In the genomic region with DNA sequence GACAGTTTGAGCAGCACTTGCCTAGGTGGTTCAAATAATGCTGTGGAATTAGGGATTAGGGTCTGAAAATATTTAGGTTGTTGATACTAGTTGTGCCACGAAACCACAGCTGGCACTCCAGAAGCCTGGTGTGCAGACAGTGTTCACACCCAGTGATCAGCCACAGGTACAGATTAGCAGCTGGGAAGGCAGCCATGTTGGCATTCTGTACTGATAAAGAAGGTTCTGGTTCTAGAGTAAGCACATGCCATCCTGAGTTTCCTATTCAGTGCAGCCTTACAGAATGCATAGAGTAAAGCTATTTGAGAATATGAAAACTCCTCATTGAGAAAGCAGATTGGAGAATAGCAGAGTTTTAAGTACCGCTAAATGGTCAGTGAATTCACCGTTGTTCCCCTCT, we compare ENCODE assay signal across 26 cellular contexts. TPM values are rescaled to one million over a fixed set of nuclear protein-coding genes. Genes with fewer than 3 reads are reported as not detected.
DNase-seq lines count a peak whose midpoint lies in the region; ATAC-seq and TF ChIP-seq lines count a peak whose summit lies in the region.
"Had no signal": no experiment of that assay in that cellular context is flagged by ENCODE, and none has a peak within 500 bp of the region (broad histone marks: within the 10 kb centered on the region; RNA-seq: fewer than 3 reads in every experiment).

No MANE protein-coding gene starts in this region.

- H3K9me3 ChIP-seq in heart left ventricle (peaks cover 0 to 7% (median 0%) of the 10 kb centered on the region in 12 donors), Loucy (ENCODE audit: insufficient read depth, low read depth, low read length) (no peaks in the 10 kb centered on the region)
- H3K9me3 ChIP-seq: A549, BE2C had no signal

- H3K9me2 ChIP-seq in Loucy (replicated peaks; ENCODE audit: low read depth, low read length), result no peaks in the 10 kb centered on the region

- peak; percentile 58 to 85 (median 80) for ATAC-seq in heart left ventricle
- ATAC-seq: A549, GM23338, HCT116 had no signal

- H3K27me3 ChIP-seq in heart left ventricle (no peaks in the 10 kb centered on the region), Loucy (ENCODE audit: insufficient read depth, low read length, poor library complexity, severe bottlenecking) (no peaks in the 10 kb centered on the region)
- H3K27me3 ChIP-seq: BE2C; BLaER1 treated with 17β-estradiol and CSF1 and Interleukin-3, amounts not matched to agents 10 nM and 100 nM had no signal

- H3K27ac ChIP-seq in heart left ventricle, result no peak overlapping the region
- H3K27ac ChIP-seq: A549; BLaER1 treated with 17β-estradiol and CSF1 and Interleukin-3, amounts not matched to agents 10 nM and 100 nM had no signal

- WGBS in heart left ventricle, 4 donors, result 81 to 91% (median 83%) methylated on average over 3 of the region's 3 CpGs

- no peaks in the 10 kb centered on the region for H3F3A ChIP-seq in Loucy (ENCODE audit: low read depth)

- H3K79me2 ChIP-seq in Loucy (ENCODE audit: insufficient read depth, low read length), result no peaks in the 10 kb centered on the region

- TF ChIP-seq CTCF in heart left ventricle (IDR thresholded peaks at IDR 0.05) (no peak), Loucy (conservative IDR thresholded peaks at IDR 0.05; ENCODE audit: low read length) (no peak), endothelial cell (IDR thresholded peaks at IDR 0.05; ENCODE audit: unreplicated experiment) (no peak)

- H2AFZ ChIP-seq in Loucy (ENCODE audit: low read length), result no peak overlapping the region
- H2AFZ ChIP-seq: GM23338 had no signal

- no peaks in the 10 kb centered on the region for H3K9me3 Mint-ChIP-seq in activated CD4-positive, alpha-beta T cell treated with anti-CD3 and anti-CD28 coated beads, Interleukin-2, amount 10 ng/mL, durations not matched to agents 24 days and 14 days
- H3K9me3 Mint-ChIP-seq in endothelial cell (ENCODE audit: unreplicated experiment), result no peaks in the 10 kb centered on the region
- H3K9me3 Mint-ChIP-seq: GM23338, H9 had no signal

- H3K4me2 ChIP-seq in Loucy (ENCODE audit: low read depth, low read length, poor library complexity, severe bottlenecking), result peak overlapping the region; percentile 42
- H3K4me2 ChIP-seq: A549; BLaER1 treated with 17β-estradiol and CSF1 and Interleukin-3, amounts not matched to agents 10 nM and 100 nM; GM23338 had no signal

- no peak overlapping the region for H3K4me3 Mint-ChIP-seq in activated CD4-positive, alpha-beta T cell treated with anti-CD3 and anti-CD28 coated beads, Interleukin-2, amount 10 ng/mL, durations not matched to agents 24 days and 14 days
- H3K4me3 Mint-ChIP-seq in endothelial cell (ENCODE audit: unreplicated experiment), result no peak overlapping the region
- H3K4me3 Mint-ChIP-seq: CD14-positive monocyte; CD4-positive, alpha-beta T cell; CD8-positive, alpha-beta memory T cell; GM23338; H9 had no signal

- peaks cover 51% of the 10 kb centered on the region for H3K36me3 Mint-ChIP-seq in activated CD4-positive, alpha-beta T cell treated with anti-CD3 and anti-CD28 coated beads, Interleukin-2, amount 10 ng/mL, durations not matched to agents 24 days and 14 days (ENCODE audit: low read depth)
- peaks cover 34% of the 10 kb centered on the region for H3K36me3 Mint-ChIP-seq in endothelial cell (ENCODE audit: low read depth, unreplicated experiment)

- no peak overlapping the region for H3K9ac ChIP-seq in Loucy (ENCODE audit: low read depth, low read length, poor library complexity, severe bottlenecking)
- H3K9ac ChIP-seq: BLaER1 treated with 17β-estradiol and CSF1 and Interleukin-3, amounts not matched to agents 10 nM and 100 nM had no signal

- TF ChIP-seq POLR2A in heart left ventricle (IDR thresholded peaks at IDR 0.05), result no peak

- intact Hi-C loops in activated CD4-positive, alpha-beta T cell treated with anti-CD3 and anti-CD28 coated beads, Interleukin-2, amount 10 ng/mL, durations not matched to agents 24 days and 14 days (cut with micrococcal nuclease), result no loop called here
- intact Hi-C loops in heart left ventricle (cut with DNase I), result no loop called here
- intact Hi-C loops in cardiac septum (cut with DNase I), result no loop called here

- DNase-seq in activated CD4-positive, alpha-beta T cell treated with anti-CD3 and anti-CD28 coated beads, Interleukin-2, amount 10 ng/mL, durations not matched to agents 24 days and 14 days, result peak; percentile 24
- no peak for DNase-seq in activated CD4-positive, alpha-beta T cell treated with anti-CD3 and anti-CD28 coated beads, Interleukin-2, amount 50 U/mL, for 48 hours
- DNase-seq in heart left ventricle (no peak), cardiac septum (ENCODE audit: low spot score) (no peak), endothelial cell (ENCODE audit: low spot score) (no peak), D341Med (ENCODE audit: low spot score) (no peak)
- no peak for DNase-seq in activated naive CD4-positive, alpha-beta T cell treated with anti-CD3 and anti-CD28 coated beads, Interleukin-2, amount 50 U/mL, for 16 hours
- DNase-seq: 8988T; ACHN; AML-193; BE2C; CD4-positive, alpha-beta T cell; CD8-positive, alpha-beta memory T cell; DMS53; DMS79 treated with DMSO at 0.1 percent for 48 hours; GF-D8; H9 had no signal

- H3K4me1 Mint-ChIP-seq in activated CD4-positive, alpha-beta T cell treated with anti-CD3 and anti-CD28 coated beads, Interleukin-2, amount 10 ng/mL, durations not matched to agents 24 days and 14 days, result peaks cover 8% of the 10 kb centered on the region
- peaks cover 34% of the 10 kb centered on the region for H3K4me1 Mint-ChIP-seq in endothelial cell (ENCODE audit: unreplicated experiment)
- H3K4me1 Mint-ChIP-seq: CD14-positive monocyte, GM23338, H9 had no signal

- no peaks in the 10 kb centered on the region for H3K27me3 Mint-ChIP-seq in activated CD4-positive, alpha-beta T cell treated with anti-CD3 and anti-CD28 coated beads, Interleukin-2, amount 10 ng/mL, durations not matched to agents 24 days and 14 days
- H3K27me3 Mint-ChIP-seq in endothelial cell (ENCODE audit: unreplicated experiment), result peaks cover 3% of the 10 kb centered on the region
- H3K27me3 Mint-ChIP-seq: CD4-positive, alpha-beta T cell; CD8-positive, alpha-beta memory T cell had no signal

- H3K36me3 ChIP-seq in heart left ventricle (peaks cover 0 to 73% (median 34%) of the 10 kb centered on the region in 9 donors), Loucy (ENCODE audit: insufficient read depth, low read length) (peaks cover 33% of the 10 kb centered on the region; the same call in 1 of the 2 replicates)
- H3K36me3 ChIP-seq: BE2C had no signal

- H3K4me3 ChIP-seq in heart left ventricle (no peak overlapping the region), Loucy (ENCODE audit: low read length, poor library complexity, severe bottlenecking) (no peak overlapping the region)
- H3K4me3 ChIP-seq: A549; BLaER1 treated with 17β-estradiol and CSF1 and Interleukin-3, amounts not matched to agents 10 nM and 100 nM; GM23338 had no signal

- H3K27ac Mint-ChIP-seq in activated CD4-positive, alpha-beta T cell treated with anti-CD3 and anti-CD28 coated beads, Interleukin-2, amount 10 ng/mL, durations not matched to agents 24 days and 14 days, result no peak overlapping the region
- H3K27ac Mint-ChIP-seq in endothelial cell (ENCODE audit: unreplicated experiment), result peak overlapping the region; percentile 28
- H3K27ac Mint-ChIP-seq: CD14-positive monocyte; CD4-positive, alpha-beta T cell; CD8-positive, alpha-beta memory T cell; GM23338; H9 had no signal

- H4K20me1 ChIP-seq in Loucy (ENCODE audit: insufficient read depth, low read length, poor library complexity, severe bottlenecking), result no peaks in the 10 kb centered on the region

- H3K4me1 ChIP-seq in heart left ventricle (peaks cover 0 to 17% (median 0%) of the 10 kb centered on the region in 12 donors), Loucy (ENCODE audit: insufficient read depth, low read length, poor library complexity, severe bottlenecking) (peaks cover 9% of the 10 kb centered on the region)
- H3K4me1 ChIP-seq: BE2C had no signal

RNA-seq across cellular contexts. Expression of gene TMEM74B, which starts 30.0 kb away (rescaled TPM):
- 1.6 and 1.9 TPM in 2 replicates for total RNA-seq in activated CD4-positive, alpha-beta T cell treated with anti-CD3 and anti-CD28 coated beads, Interleukin-2, amount 10 ng/mL, durations not matched to agents 24 days and 14 days
- 1 to 10 TPM in 8 of 9 donors, under 1 TPM in 1; 0.69 to 5.6 (median 1.9) TPM for total RNA-seq in heart left ventricle
- 1 to 10 TPM in 1 of 2 donors, under 1 TPM in 1; 0.55 to 6.6 TPM for polyA plus RNA-seq in heart left ventricle
- 2.7 TPM for total RNA-seq in cardiac septum
- 35.4 TPM for total RNA-seq in endothelial cell (ENCODE audit: unreplicated experiment)
- total RNA-seq: G401 had no signal
- polyA plus RNA-seq: CD14-positive monocyte; CD8-positive, alpha-beta memory T cell had no signal

RNA-seq across cellular contexts. Expression of gene PSMF1, which starts 36.3 kb away (rescaled TPM):
- 168 and 172 TPM in 2 replicates for total RNA-seq in activated CD4-positive, alpha-beta T cell treated with anti-CD3 and anti-CD28 coated beads, Interleukin-2, amount 10 ng/mL, durations not matched to agents 24 days and 14 days
- total RNA-seq in heart left ventricle, result 100 to 1,000 TPM; 116 to 184 (median 141) TPM
- 10 to 100 TPM; 24.6 to 88.2 TPM for polyA plus RNA-seq in heart left ventricle
- total RNA-seq in cardiac septum, result 119 TPM
- total RNA-seq in endothelial cell (ENCODE audit: unreplicated experiment), result 91.7 TPM

RNA-seq across cellular contexts. Expression of gene C20orf202, which starts 48.5 kb away (rescaled TPM):
- total RNA-seq in activated CD4-positive, alpha-beta T cell treated with anti-CD3 and anti-CD28 coated beads, Interleukin-2, amount 10 ng/mL, durations not matched to agents 24 days and 14 days, result 0.12 TPM in 1 of 2 replicates, not detected in the other
- total RNA-seq in heart left ventricle, result under 1 TPM in 8 of 9 donors, not detected in 1; 0.25 to 0.47 (median 0.32) TPM
- polyA plus RNA-seq in heart left ventricle, result under 1 TPM; 0.21 to 0.46 TPM
- total RNA-seq in cardiac septum, result 0.13 TPM
- total RNA-seq in endothelial cell (ENCODE audit: unreplicated experiment), result 0.92 TPM
- total RNA-seq: CD4-positive, alpha-beta T cell; CD8-positive, alpha-beta memory T cell; Daoy; G401; GM23338; H4 had no signal
- polyA plus RNA-seq: CD14-positive monocyte; CD8-positive, alpha-beta memory T cell; GM23338 had no signal
